ENCODE assay signal across 17 cellular contexts in genomic region chr12:617304-617915, GRCh38. TPM values are rescaled to one million over a fixed set of nuclear protein-coding genes. Genes with fewer than 3 reads are reported as not detected.
DNase-seq lines count a peak whose midpoint lies in the region; ATAC-seq and TF ChIP-seq lines count a peak whose summit lies in the region.
"Had no signal": no experiment of that assay in that cellular context is flagged by ENCODE, and none has a peak within 500 bp of the region (broad histone marks: within the 10 kb centered on the region; RNA-seq: fewer than 3 reads in every experiment).

No MANE protein-coding gene starts in this region.

- H3K27ac ChIP-seq in SJCRH30 (no peak overlapping the region), neutrophil (peak overlapping the region; percentile 95)
- H3K27ac ChIP-seq: suprapubic skin, WERI-Rb-1 had no signal

- H3K9me3 Mint-ChIP-seq in CD14-positive monocyte = peaks cover 0 to 2% (median 0%) of the 10 kb centered on the region in 7 donors
- H3K9me3 Mint-ChIP-seq: CD4-positive, CD25-positive, alpha-beta regulatory T cell had no signal

- no peaks in the 10 kb centered on the region for H3K9me3 ChIP-seq in SJCRH30 (replicated peaks)
- no peaks in the 10 kb centered on the region for H3K9me3 ChIP-seq in neutrophil
- H3K9me3 ChIP-seq: esophagus squamous epithelium, suprapubic skin had no signal

- TF ChIP-seq CTCF in CD14-positive monocyte (IDR thresholded peaks at IDR 0.05) (no peak), neutrophil (IDR thresholded peaks at IDR 0.05) (no peak)

- H3K36me3 ChIP-seq in SJCRH30 = no peaks in the 10 kb centered on the region
- no peaks in the 10 kb centered on the region for H3K36me3 ChIP-seq in neutrophil
- H3K36me3 ChIP-seq: esophagus squamous epithelium, suprapubic skin, WERI-Rb-1 had no signal

- H3K27ac Mint-ChIP-seq in CD14-positive monocyte = peak overlapping the region; percentile 91 to 98 (median 95)
- H3K27ac Mint-ChIP-seq: activated naive CD8-positive, alpha-beta T cell had no signal

- DNase-seq in CD14-positive monocyte (ENCODE audit: low spot score) (peak; percentile 86), SJCRH30 (peak; percentile 63 to 74), head of caudate nucleus (peak in 25 of 42 donors; percentile 4 to 68 (median 32)), COLO829 (ENCODE audit: low spot score) (no peak), inferior parietal cortex (ENCODE audit: extremely low spot score) (no peak)
- DNase-seq: CD4-positive, CD25-positive, alpha-beta regulatory T cell; esophagus squamous epithelium; Karpas-422; midbrain; stimulated activated CD4-positive, alpha-beta T cell treated with anti-CD3 and anti-CD28 coated beads, Interleukin-2, amount 100 ng/mL, for 24 hours; WERI-Rb-1 had no signal

- peaks cover 95% of the 10 kb centered on the region for H3K4me1 Mint-ChIP-seq in CD14-positive monocyte

- intact Hi-C loops in CD14-positive monocyte (cut with micrococcal nuclease) (no loop called here), head of caudate nucleus (cut with DNase I) (no loop called here)

- peaks cover 2 to 4% of the 10 kb centered on the region in 2 donors for H3K36me3 Mint-ChIP-seq in CD14-positive monocyte
- H3K36me3 Mint-ChIP-seq: activated naive CD8-positive, alpha-beta T cell; CD4-positive, CD25-positive, alpha-beta regulatory T cell had no signal

- H3K4me3 Mint-ChIP-seq in CD14-positive monocyte = peak overlapping the region; percentile 64 to 80
- H3K4me3 Mint-ChIP-seq: activated naive CD8-positive, alpha-beta T cell; CD4-positive, CD25-positive, alpha-beta regulatory T cell had no signal

- no peaks in the 10 kb centered on the region for H3K27me3 ChIP-seq in SJCRH30
- no peaks in the 10 kb centered on the region for H3K27me3 ChIP-seq in neutrophil
- H3K27me3 ChIP-seq: esophagus squamous epithelium, suprapubic skin had no signal

- H3K4me1 ChIP-seq in SJCRH30 (peaks cover 2% of the 10 kb centered on the region; the same call in 1 of the 2 replicates), neutrophil (ENCODE audit: control insufficient read depth in 1 of 2, insufficient read depth in 1 of 2, low read depth in 1 of 2, low read length in 1 of 2) (peaks cover 99 to 100% of the 10 kb centered on the region in 2 experiments)

- ATAC-seq in HG03159 (IDR thresholded peaks at IDR 0.05; ENCODE audit: unreplicated experiment) = no peak
- ATAC-seq in HG02973 (IDR thresholded peaks at IDR 0.05; ENCODE audit: unreplicated experiment) = no peak
- ATAC-seq: GM12878 had no signal

- H3K4me3 ChIP-seq in SJCRH30 (no peak overlapping the region), neutrophil (ENCODE audit: low read depth in 1 of 2, low read length in 1 of 2) (peak overlapping the region; percentile 59 to 62)
- H3K4me3 ChIP-seq: esophagus squamous epithelium, GM12878, suprapubic skin had no signal

- peaks cover 0 to 2% (median 1%) of the 10 kb centered on the region in 3 donors for H3K27me3 Mint-ChIP-seq in CD14-positive monocyte (ENCODE audit: low read depth in 3 of 3)
- H3K27me3 Mint-ChIP-seq: activated naive CD8-positive, alpha-beta T cell; CD4-positive, CD25-positive, alpha-beta regulatory T cell had no signal

RNA-seq across cellular contexts. Expression of gene NINJ2, which starts 45.8 kb away (rescaled TPM):
- 10 to 100 TPM; 73.7 to 92.7 TPM for polyA plus RNA-seq in CD14-positive monocyte
- total RNA-seq in SJCRH30 (2014; rRNA removed; shearing (Covaris generic)) = 0.24 TPM in 1 of 2 replicates, not detected in the other

Comparison
In these comparisons a context has a peak if more than half of its experiments do, and no peak if none do; other contexts are left out.
1. DNase-seq: peak in CD14-positive monocyte (single experiment), SJCRH30 (2 of 2) and head of caudate nucleus (25 of 42); none in COLO829 (single experiment) and inferior parietal cortex (single experiment).